ENCODE assay signal across 33 cellular contexts in the genomic region with DNA sequence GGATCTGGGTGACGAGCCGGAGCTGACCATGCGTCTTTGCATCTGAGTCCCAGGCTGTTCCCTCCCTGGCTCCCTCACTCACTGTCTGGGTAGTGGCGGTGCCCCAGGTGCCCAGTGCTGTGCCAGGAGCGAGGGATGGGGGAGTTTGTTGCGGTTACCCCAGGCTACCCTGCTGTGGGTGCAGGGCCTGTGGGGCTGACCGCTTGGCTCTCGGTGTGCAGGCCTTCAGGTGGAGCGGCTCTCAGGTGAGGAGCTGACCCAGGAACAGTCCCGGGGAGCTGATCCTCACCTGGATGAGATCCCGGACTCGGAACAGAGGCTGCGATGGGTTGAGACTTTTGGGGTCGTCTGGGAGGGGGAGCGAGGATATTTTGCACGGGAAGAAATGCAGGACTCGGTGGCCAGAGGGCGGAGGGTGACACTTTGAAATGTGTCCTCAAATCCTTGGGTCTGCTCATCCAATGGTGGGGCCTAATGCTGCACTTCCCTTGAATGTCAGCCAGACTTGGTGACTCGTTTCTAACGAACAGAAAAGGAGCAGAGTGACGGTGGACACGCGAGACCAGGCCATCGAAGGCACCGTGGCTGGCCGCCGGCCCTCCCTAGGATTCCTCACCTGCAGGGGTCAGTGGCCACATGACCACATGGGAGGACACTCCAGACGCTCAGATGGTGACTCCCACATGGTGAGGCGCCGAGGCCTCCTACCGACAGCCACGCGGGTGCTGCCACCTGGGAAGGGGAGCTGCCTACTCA.
"Had no signal": no experiment of that assay in that cellular context is flagged by ENCODE, and none has a peak within 500 bp of the region (broad histone marks: within the 10 kb centered on the region; RNA-seq: fewer than 3 reads in every experiment).

No MANE protein-coding gene starts in this region.

- H3K36me3 ChIP-seq: adrenal gland, breast epithelium had no signal

- H3K4me3 ChIP-seq: adrenal gland, body of pancreas, breast epithelium, PC-9 had no signal

- H3K4me2 ChIP-seq: KMS-11, PC-9 had no signal

- H3K27ac ChIP-seq: adrenal gland, body of pancreas, breast epithelium, KMS-11, PC-9, RWPE1, VCaP had no signal

- H3K9me3 ChIP-seq: adrenal gland, body of pancreas, breast epithelium had no signal

- FAIRE-seq: astrocyte, RCC 7860 had no signal

- DNase-seq: activated B cell treated with CpG ODN at 0.5 μM for 24 hours; activated CD4-positive, alpha-beta memory T cell treated with anti-CD3 and anti-CD28 coated beads for 36 hours; activated CD4-positive, alpha-beta T cell treated with anti-CD3 and anti-CD28 coated beads for 4 hours; activated CD4-positive, alpha-beta T cell treated with anti-CD3 and anti-CD28 coated beads, Interleukin-2, amount 50 U/mL, for 1 hour; activated CD4-positive, CD25-positive, alpha-beta regulatory T cell treated with anti-CD3 and anti-CD28 coated beads, Interleukin-2, amount 50 U/mL, for 72 hours; activated CD8-positive, alpha-beta memory T cell treated with anti-CD3 and anti-CD28 coated beads, Interleukin-2, amount 50 U/mL, for 4 hours; activated gamma-delta T cell treated with Interleukin-2 at 50 U/mL for 16 hours; activated naive CD4-positive, alpha-beta T cell treated with anti-CD3 and anti-CD28 coated beads for 36 hours; activated T-cell treated with anti-CD3 and anti-CD28 coated beads for 4 hours; activated T-cell treated with anti-CD3 and anti-CD28 coated beads, Interleukin-2, amount 50 U/mL, for 4 hours; adrenal gland; body of pancreas; MM.1S; MV-4-11; NCI-H1092; NCI-H1436 treated with DMSO at 0.1 percent for 48 hours; NCI-H1694 treated with DMSO at 0.1 percent for 48 hours; NCI-H2029; NCI-H345; NCI-H524 treated with DMSO at 0.1 percent for 48 hours; PC-9; SW 1271; T-helper 1 cell; T-helper 2 cell; T-helper 9 cell had no signal

- H3K27me3 ChIP-seq: adrenal gland, body of pancreas, breast epithelium had no signal

- ATAC-seq: activated naive CD4-positive, alpha-beta T cell treated with anti-CD3 and anti-CD28 coated beads, Interleukin-2, amount 50 U/mL, for 72 hours; activated T-cell treated with anti-CD3 and anti-CD28 coated beads, Interleukin-2, amount 50 U/mL, for 4 hours; body of pancreas; Right ventricle myocardium inferior had no signal

- H3K4me1 ChIP-seq: adrenal gland, body of pancreas, breast epithelium had no signal

- H3K9ac ChIP-seq: KMS-11 had no signal

- H2AFZ ChIP-seq: PC-9 had no signal
